ENCODE assay signal across 29 cellular contexts in the genomic region with DNA sequence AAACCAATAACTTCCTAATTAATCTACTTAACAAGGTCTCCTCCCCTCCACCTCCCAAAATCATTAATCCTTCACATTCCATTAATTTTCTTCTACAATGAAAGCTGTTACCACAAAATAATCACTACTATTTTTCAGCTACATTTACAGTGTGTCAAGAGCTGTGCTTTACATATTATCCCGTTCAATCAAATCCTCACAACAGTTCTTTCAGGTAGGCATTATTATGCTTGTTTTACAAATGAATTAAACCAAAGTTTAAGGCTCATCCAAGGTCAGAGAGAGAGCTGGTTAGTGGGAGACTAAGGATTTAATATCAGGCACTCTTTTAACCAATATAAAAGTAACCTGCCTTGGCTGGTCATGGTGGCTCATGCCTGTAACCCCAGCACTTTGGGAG.
DNase-seq lines count a peak whose midpoint lies in the region; ATAC-seq, FAIRE-seq and TF ChIP-seq lines count a peak whose summit lies in the region.
"Had no signal": no experiment of that assay in that cellular context is flagged by ENCODE, and none has a peak within 500 bp of the region (broad histone marks: within the 10 kb centered on the region; RNA-seq: fewer than 3 reads in every experiment).

No MANE protein-coding gene starts in this region.

- no peak overlapping the region for H3K4me3 ChIP-seq in CD4-positive, alpha-beta memory T cell (ENCODE audit: low read length in 2 of 2)
- H3K4me3 ChIP-seq in endodermal cell (ENCODE audit: low read length) = no peak overlapping the region
- H3K4me3 ChIP-seq: breast epithelium, GM12878, skin epidermis had no signal

- FAIRE-seq in HTR-8/SVneo (lab: Jason Lieb, UNC) = no peak
- FAIRE-seq: endothelial cell of umbilical vein, GM12878, GM19239 had no signal

- DNase-seq in CD4-positive, alpha-beta memory T cell = no peak
- DNase-seq in WTC11 (ENCODE audit: low spot score) = no peak
- DNase-seq in endodermal cell = no peak
- no peak for DNase-seq in nephron progenitor cell
- DNase-seq in DMS53 treated with DMSO at 0.1 percent for 48 hours (lab: John Stamatoyannopoulos, UW; ENCODE audit: unreplicated experiment) = no peak
- no peak for DNase-seq in activated CD8-positive, alpha-beta memory T cell treated with anti-CD3 and anti-CD28 coated beads for 24 hours
- DNase-seq in HTR-8/SVneo (ENCODE audit: insufficient read length, low spot score) = no peak
- DNase-seq: activated CD4-positive, alpha-beta T cell treated with anti-CD3 and anti-CD28 coated beads for 36 hours; activated CD8-positive, alpha-beta memory T cell treated with anti-CD3 and anti-CD28 coated beads, Interleukin-2, amount 10 ng/mL, durations not matched to agents 7 days and 5 days; DMS53; left cardiac atrium; NCI-H1092; NCI-H2029; NCI-H226; NCI-H774; SHP77; stimulated activated CD4-positive, alpha-beta T cell treated with anti-CD3 and anti-CD28 coated beads, Interleukin-2, amount 100 ng/mL, for 24 hours; SW 1271 had no signal

- ATAC-seq in WTC11 (no peak), HG03520 (IDR thresholded peaks at IDR 0.05; ENCODE audit: unreplicated experiment) (no peak)
- ATAC-seq: activated CD8-positive, alpha-beta memory T cell treated with anti-CD3 and anti-CD28 coated beads, Interleukin-2, amount 10 ng/mL, durations not matched to agents 7 days and 5 days; GM12878; stimulated activated effector memory CD8-positive, alpha-beta T cell treated with anti-CD3 and anti-CD28 coated beads, Interleukin-12 subunit alpha, Interleukin-12 subunit beta, amount 100 ng/mL, for 72 hours had no signal

- H3K36me3 Mint-ChIP-seq in CD4-positive, alpha-beta memory T cell = peaks cover 3 to 11% of the 10 kb centered on the region in 2 donors
- H3K36me3 Mint-ChIP-seq in WTC11 (no peaks in the 10 kb centered on the region), endodermal cell (ENCODE audit: low read depth) (no peaks in the 10 kb centered on the region), nephron progenitor cell (ENCODE audit: low read depth) (no peaks in the 10 kb centered on the region)
- H3K36me3 Mint-ChIP-seq: activated CD8-positive, alpha-beta memory T cell treated with anti-CD3 and anti-CD28 coated beads, Interleukin-2, amount 10 ng/mL, durations not matched to agents 7 days and 5 days had no signal

- H3K27me3 Mint-ChIP-seq in CD4-positive, alpha-beta memory T cell = no peaks in the 10 kb centered on the region
- no peaks in the 10 kb centered on the region for H3K27me3 Mint-ChIP-seq in WTC11 (ENCODE audit: low read depth)
- H3K27me3 Mint-ChIP-seq in endodermal cell (ENCODE audit: insufficient read depth) = no peaks in the 10 kb centered on the region
- H3K27me3 Mint-ChIP-seq in nephron progenitor cell (ENCODE audit: low read depth, poor library complexity) = peaks cover 3% of the 10 kb centered on the region
- H3K27me3 Mint-ChIP-seq: activated CD4-positive, alpha-beta T cell treated with anti-CD3 and anti-CD28 coated beads for 36 hours; activated CD8-positive, alpha-beta memory T cell treated with anti-CD3 and anti-CD28 coated beads, Interleukin-2, amount 10 ng/mL, durations not matched to agents 7 days and 5 days; dendritic cell treated with granulocyte-macrophage colony-stimulating factor and Interleukin-4, amounts not matched to agents 40 ng/mL and 50 ng/mL, for 4 days had no signal

- H3K27ac Mint-ChIP-seq in CD4-positive, alpha-beta memory T cell = peak overlapping the region in 6 of 7 donors; percentile 13 to 80 (median 56)
- H3K27ac Mint-ChIP-seq in WTC11 (peak overlapping the region; percentile 13), endodermal cell (peak overlapping the region; percentile 23), nephron progenitor cell (peak overlapping the region; percentile 7)
- H3K27ac Mint-ChIP-seq: activated CD4-positive, alpha-beta T cell treated with anti-CD3 and anti-CD28 coated beads for 36 hours; activated CD8-positive, alpha-beta memory T cell treated with anti-CD3 and anti-CD28 coated beads, Interleukin-2, amount 10 ng/mL, durations not matched to agents 7 days and 5 days; activated T-helper 2 cell treated with anti-CD3 and anti-CD28 coated beads, Interferon-gamma antibody, Interleukin-2, Interleukin-4, amounts not matched to agents 10 μg/mL and 5 μg/mL and 100 μg/mL, durations not matched to agents 14 hours and 24 hours and 36 hours had no signal

- H3K36me3 ChIP-seq in CD4-positive, alpha-beta memory T cell (ENCODE audit: insufficient read depth, low read length) = no peaks in the 10 kb centered on the region
- no peaks in the 10 kb centered on the region for H3K36me3 ChIP-seq in endodermal cell (ENCODE audit: control insufficient read depth, insufficient read depth, low read length)
- H3K36me3 ChIP-seq: breast epithelium, thoracic aorta had no signal

- peak overlapping the region in 3 of 8 donors; percentile 5 to 21 (median 7) for H3K4me3 Mint-ChIP-seq in CD4-positive, alpha-beta memory T cell
- H3K4me3 Mint-ChIP-seq in WTC11 (no peak overlapping the region), endodermal cell (no peak overlapping the region), nephron progenitor cell (no peak overlapping the region)
- H3K4me3 Mint-ChIP-seq: activated CD4-positive, alpha-beta T cell treated with anti-CD3 and anti-CD28 coated beads for 36 hours; activated CD8-positive, alpha-beta memory T cell treated with anti-CD3 and anti-CD28 coated beads, Interleukin-2, amount 10 ng/mL, durations not matched to agents 7 days and 5 days; dendritic cell treated with granulocyte-macrophage colony-stimulating factor and Interleukin-4, amounts not matched to agents 40 ng/mL and 50 ng/mL, for 4 days; stimulated activated effector memory CD8-positive, alpha-beta T cell treated with anti-CD3 and anti-CD28 coated beads, Interleukin-12 subunit alpha, Interleukin-12 subunit beta, amount 100 ng/mL, for 72 hours had no signal

- H3K9me3 Mint-ChIP-seq in CD4-positive, alpha-beta memory T cell = no peaks in the 10 kb centered on the region
- H3K9me3 Mint-ChIP-seq in WTC11 (no peaks in the 10 kb centered on the region), endodermal cell (no peaks in the 10 kb centered on the region), nephron progenitor cell (no peaks in the 10 kb centered on the region)
- H3K9me3 Mint-ChIP-seq: activated T-helper 2 cell treated with anti-CD3 and anti-CD28 coated beads, Interferon-gamma antibody, Interleukin-2, Interleukin-4, amounts not matched to agents 10 μg/mL and 5 μg/mL and 100 μg/mL, durations not matched to agents 14 hours and 24 hours and 36 hours; dendritic cell treated with granulocyte-macrophage colony-stimulating factor and Interleukin-4, amounts not matched to agents 40 ng/mL and 50 ng/mL, for 4 days; stimulated activated effector memory CD8-positive, alpha-beta T cell treated with anti-CD3 and anti-CD28 coated beads, Interleukin-12 subunit alpha, Interleukin-12 subunit beta, amount 100 ng/mL, for 72 hours had no signal

- H3K27me3 ChIP-seq in CD4-positive, alpha-beta memory T cell (ENCODE audit: insufficient read depth, low read length) = no peaks in the 10 kb centered on the region
- no peaks in the 10 kb centered on the region for H3K27me3 ChIP-seq in endodermal cell (ENCODE audit: control insufficient read depth, insufficient read depth, low read length, poor library complexity, severe bottlenecking)
- H3K27me3 ChIP-seq: breast epithelium had no signal

- CTCF ChIA-PET in CD4-positive, alpha-beta memory T cell (lab: Charles Lee; ENCODE audit: partially characterized antibody) = no interaction called here
- CTCF ChIA-PET in WTC11 (lab: Charles Lee) = interaction anchor here (0.9 kb wide), 1 partner anchor 155 kb away, joined by 3 read pairs; no protein-coding TSS in a partner anchor

- H3K4me1 Mint-ChIP-seq in CD4-positive, alpha-beta memory T cell = peaks cover 59 to 87% (median 73%) of the 10 kb centered on the region in 4 donors
- peaks cover 64% of the 10 kb centered on the region for H3K4me1 Mint-ChIP-seq in WTC11
- peaks cover 46% of the 10 kb centered on the region for H3K4me1 Mint-ChIP-seq in endodermal cell
- H3K4me1 Mint-ChIP-seq in nephron progenitor cell = peaks cover 48% of the 10 kb centered on the region

- 64 to 100% methylated on average over 1 of the region's 1 CpG for WGBS in endodermal cell (ENCODE audit: insufficient coverage in 1 of 2, insufficient read length in 1 of 2), 2 experiments

- H3K9ac ChIP-seq in endodermal cell (ENCODE audit: extremely low read depth, low read length, poor library complexity, severe bottlenecking) = no peak overlapping the region

- intact Hi-C loops in CD4-positive, alpha-beta memory T cell (cut with micrococcal nuclease) = loop anchor here (5.0 kb wide), 1 partner anchor 106 kb away; the partner anchor contains the start of gene SIK3

- H3K4me1 ChIP-seq in CD4-positive, alpha-beta memory T cell (ENCODE audit: insufficient read depth, low read length) = peaks cover 70% of the 10 kb centered on the region
- peaks cover 13% of the 10 kb centered on the region for H3K4me1 ChIP-seq in endodermal cell (ENCODE audit: control insufficient read depth, insufficient read depth, low read length)

- POLR2A ChIA-PET in CD4-positive, alpha-beta memory T cell (lab: Charles Lee; ENCODE audit: partially characterized antibody) = no interaction called here
- POLR2A ChIA-PET in WTC11 (lab: Charles Lee) = no interaction called here

- no peak overlapping the region for H3K27ac ChIP-seq in CD4-positive, alpha-beta memory T cell (ENCODE audit: low read depth, low read length)
- no peak overlapping the region for H3K27ac ChIP-seq in endodermal cell (ENCODE audit: low read depth, low read length)
- H3K27ac ChIP-seq: C4-2B had no signal

- TF ChIP-seq CTCF in WTC11 (IDR thresholded peaks at IDR 0.05) = no peak
- TF ChIP-seq CTCF in endodermal cell (conservative IDR thresholded peaks at IDR 0.05) = no peak
- no peak for TF ChIP-seq CTCF in nephron progenitor cell (IDR thresholded peaks at IDR 0.05)

- H3K9me3 ChIP-seq in CD4-positive, alpha-beta memory T cell (ENCODE audit: control insufficient read depth in 1 of 2, low read length in 2 of 2) = no peaks in the 10 kb centered on the region
- no peaks in the 10 kb centered on the region for H3K9me3 ChIP-seq in endodermal cell (ENCODE audit: control insufficient read depth, low read length)
- H3K9me3 ChIP-seq: breast epithelium, thoracic aorta had no signal

TF ChIP-seq in WTC11, 78 proteins besides CTCF, POLR2A, EP300 and RAD21 (continues in another document):
- TF ChIP-seq ZNF317 (CRISPR knock-in tag; IDR thresholded peaks at IDR 0.05; ENCODE audit: borderline replicate concordance, low read depth) (no peak), NR2C2 (CRISPR knock-in tag; IDR thresholded peaks at IDR 0.05) (no peak)
